10 cellular contexts compared by ENCODE assay signal in the genomic region with DNA sequence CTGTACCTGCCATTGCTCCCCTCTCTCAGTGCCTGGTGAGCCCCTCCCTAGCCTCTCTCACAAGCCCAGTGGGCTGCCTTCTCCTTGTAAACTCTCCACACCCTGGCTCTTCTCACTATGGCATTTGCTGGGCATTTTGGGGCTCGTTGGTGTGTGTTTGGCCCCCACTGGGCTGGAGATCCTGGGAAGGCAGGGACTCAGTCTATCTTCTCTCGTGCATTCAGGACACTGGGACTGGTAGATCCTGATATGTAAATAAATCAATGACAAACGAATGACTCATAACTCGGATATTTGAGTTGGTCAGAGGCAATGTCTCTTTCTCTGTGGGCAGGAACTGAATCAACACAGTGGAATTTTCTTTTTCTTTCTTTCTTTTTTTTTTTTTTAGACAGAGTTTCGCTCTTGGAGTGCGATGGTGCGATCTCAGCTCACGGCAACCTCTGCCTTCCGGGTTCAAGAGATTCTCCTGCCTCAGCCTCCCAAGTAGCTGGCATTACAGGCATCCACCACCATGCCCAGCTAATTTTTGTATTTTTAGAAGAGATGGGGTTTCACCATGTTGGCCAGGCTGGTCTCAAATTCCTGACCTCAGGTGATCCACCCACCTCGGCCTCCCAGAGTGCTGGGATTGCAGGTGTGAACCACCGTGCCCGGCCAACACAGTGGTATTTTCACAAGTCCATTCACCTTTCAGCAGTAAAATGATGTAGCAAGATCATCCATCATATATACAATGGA.
DNase-seq lines count a peak whose midpoint lies in the region; ATAC-seq, FAIRE-seq and TF ChIP-seq lines count a peak whose summit lies in the region.
"Had no signal": no experiment of that assay in that cellular context is flagged by ENCODE, and none has a peak within 500 bp of the region (broad histone marks: within the 10 kb centered on the region; RNA-seq: fewer than 3 reads in every experiment).

No MANE protein-coding gene starts in this region.

- H3K4me2 ChIP-seq in GM23248 (ENCODE audit: unreplicated experiment): peak overlapping the region; percentile 48

- peak overlapping the region; percentile 36 for H3K9ac ChIP-seq in GM23248

- peak overlapping the region; percentile 68 for H3K27ac ChIP-seq in GM23248
- H3K27ac ChIP-seq: upper lobe of left lung had no signal

- H3K4me3 ChIP-seq in GM23248: peak overlapping the region; percentile 44; the same call in 1 of the 2 replicates
- no peak overlapping the region for H3K4me3 ChIP-seq in retinal pigment epithelial cell (ENCODE audit: low read length)
- H3K4me3 ChIP-seq: upper lobe of left lung had no signal

- no peaks in the 10 kb centered on the region for H3K79me2 ChIP-seq in GM23248 (ENCODE audit: insufficient read depth)

- H3F3A ChIP-seq in GM23248 (ENCODE audit: insufficient read depth): no peaks in the 10 kb centered on the region

- DNase-seq in GM23248: peak; percentile 92
- peak; percentile 77 for DNase-seq in fibroblast of the conjunctiva (ENCODE audit: low read depth)
- DNase-seq in retinal pigment epithelial cell (ENCODE audit: low read depth): peak; percentile 67
- no peak for DNase-seq in NCI-H510A treated with DMSO at 0.1 percent for 48 hours (lab: John Stamatoyannopoulos, UW)
- DNase-seq in D721Med (ENCODE audit: insufficient read length, low spot score): no peak
- DNase-seq: right cardiac atrium, upper lobe of left lung had no signal

- H3K27me3 ChIP-seq in GM23248 (replicated peaks; ENCODE audit: insufficient read depth): no peaks in the 10 kb centered on the region
- H3K27me3 ChIP-seq: upper lobe of left lung had no signal

- peaks cover 18% of the 10 kb centered on the region for H3K4me1 ChIP-seq in GM23248 (ENCODE audit: insufficient read depth)

- no peaks in the 10 kb centered on the region for H3K9me2 ChIP-seq in GM23248 (ENCODE audit: insufficient read depth)

- no peaks in the 10 kb centered on the region for H3K36me3 ChIP-seq in GM23248 (ENCODE audit: low read depth)
- H3K36me3 ChIP-seq: upper lobe of left lung had no signal

- ATAC-seq in SK-N-SH treated with all-trans-retinoic acid at 6 μM for 48 hours (peak; percentile 91), HG03095 (IDR thresholded peaks at IDR 0.05; ENCODE audit: unreplicated experiment) (no peak), HG02884 (IDR thresholded peaks at IDR 0.05; ENCODE audit: unreplicated experiment) (no peak)

- in situ Hi-C loops in GM23248 (cut with MboI): no loop called here

- no peak for FAIRE-seq in D721Med (lab: Jason Lieb, UNC)

- WGBS in GM23248 (ENCODE audit: low coverage in 1 of 2, low lambda C conversion rate in 2 of 2, missing lambda C conversion rate in 2 of 2), 2 experiments: 23% methylated on average over 12 of the region's 12 CpGs

- TF ChIP-seq CTCF in retinal pigment epithelial cell (conservative IDR thresholded peaks at IDR 0.05; ENCODE audit: low read depth, low read length) (no peak), D721Med (IDR thresholded peaks at IDR 0.05; ENCODE audit: insufficient read depth, missing control alignments) (no peak)

- H3K9me3 ChIP-seq in GM23248 (ENCODE audit: low read depth): no peaks in the 10 kb centered on the region
- H3K9me3 ChIP-seq: upper lobe of left lung had no signal

- peak overlapping the region; percentile 80 for H2AFZ ChIP-seq in GM23248

- no peaks in the 10 kb centered on the region for H4K20me1 ChIP-seq in GM23248 (ENCODE audit: insufficient read depth)

TF ChIP-seq in SK-N-SH treated with all-trans-retinoic acid at 6 μM for 48 hours, 23 proteins besides CTCF, POLR2A, EP300 and RAD21:
- TF ChIP-seq TOX (CRISPR knock-in tag; IDR thresholded peaks at IDR 0.05; ENCODE audit: borderline replicate concordance): peak; percentile 32; the same call in 1 of the 2 replicates
- no peak for TF ChIP-seq OSR1 (CRISPR knock-in tag; IDR thresholded peaks at IDR 0.05)
- peak; percentile 52; the same call in 1 of the 2 replicates for TF ChIP-seq ISL1 (CRISPR knock-in tag; IDR thresholded peaks at IDR 0.05)
- TF ChIP-seq ZC3H10 (CRISPR knock-in tag; IDR thresholded peaks at IDR 0.05): no peak

Comparison
In these comparisons a context has a peak if more than half of its experiments do, and no peak if none do; other contexts are left out.
1. DNase-seq: peak in GM23248 (single experiment), fibroblast of the conjunctiva (single experiment) and retinal pigment epithelial cell (single experiment); none in NCI-H510A treated with DMSO at 0.1 percent for 48 hours (single experiment) and D721Med (single experiment).